In genomic region chr4:146175541-146176453, GRCh38 we compare ENCODE assay signal across 1 cellular context.
TF ChIP-seq lines count a peak whose summit lies in the region.

LSM6 (plus strand) TSS chr4:146175718; CDS start chr4:146182922, 7,204 bp downstream.

TF ChIP-seq in HepG2, 621 proteins besides CTCF, POLR2A, EP300 and RAD21 (continued from another document and continues in another):
- TF ChIP-seq ZBTB2 (CRISPR knock-in tag; IDR thresholded peaks at IDR 0.05; ENCODE audit: low read depth) (no peak), ESRRA (CRISPR knock-in tag; IDR thresholded peaks at IDR 0.05; ENCODE audit: low read depth) (0 out of 2 replicates have a peak, but pooled peaks have one; percentile 32), GPN1 (CRISPR knock-in tag; IDR thresholded peaks at IDR 0.05; ENCODE audit: borderline replicate concordance) (0 out of 2 replicates have a peak, but pooled peaks have one; percentile 26), KMT2A (CRISPR knock-in tag; IDR thresholded peaks at IDR 0.05) (peak; percentile 97), ZNF343 (CRISPR knock-in tag; IDR thresholded peaks at IDR 0.05) (peak; percentile 72; the same call in 1 of the 2 replicates), BRCA1 (CRISPR knock-in tag; IDR thresholded peaks at IDR 0.05) (peak; percentile 17; the same call in 1 of the 2 replicates), NFKB2 (CRISPR knock-in tag; IDR thresholded peaks at IDR 0.05; ENCODE audit: borderline replicate concordance) (peak; percentile 49; the same call in 1 of the 2 replicates), ZNF839 (CRISPR knock-in tag; IDR thresholded peaks at IDR 0.05; ENCODE audit: borderline replicate concordance) (no peak), NCOR1 (IDR thresholded peaks at IDR 0.05; ENCODE audit: borderline replicate concordance, low read length) (no peak), ZNF878 (CRISPR knock-in tag; IDR thresholded peaks at IDR 0.05) (no peak), ZNF441 (CRISPR knock-in tag; IDR thresholded peaks at IDR 0.05; ENCODE audit: borderline replicate concordance) (peak; percentile 25; the same call in 1 of the 2 replicates), ZNF501 (CRISPR knock-in tag; IDR thresholded peaks at IDR 0.05) (peak; percentile 88), PRDM10 (CRISPR knock-in tag; IDR thresholded peaks at IDR 0.05; ENCODE audit: low read depth) (no peak), AFF4 (CRISPR knock-in tag; IDR thresholded peaks at IDR 0.05) (no peak), NFYB (CRISPR knock-in tag; IDR thresholded peaks at IDR 0.05) (peak; percentile 84), PAXIP1 (CRISPR knock-in tag; conservative IDR thresholded peaks at IDR 0.05) (peak; percentile 14; the same call in 1 of the 2 replicates), SMC3 (IDR thresholded peaks at IDR 0.05; ENCODE audit: low read length) (no peak), SPEN (CRISPR knock-in tag; IDR thresholded peaks at IDR 0.05; ENCODE audit: low read depth) (peak; percentile 71; the same call in 1 of the 2 replicates), STAT6 (CRISPR knock-in tag; IDR thresholded peaks at IDR 0.05; ENCODE audit: borderline replicate concordance) (peak; percentile 63; the same call in 1 of the 2 replicates), ZFP37 (CRISPR knock-in tag; IDR thresholded peaks at IDR 0.05; ENCODE audit: borderline replicate concordance) (no peak), SIX4 (CRISPR knock-in tag; IDR thresholded peaks at IDR 0.05) (no peak), GTF3A (CRISPR knock-in tag; conservative IDR thresholded peaks at IDR 0.05) (no peak), FOXO1 (CRISPR knock-in tag; IDR thresholded peaks at IDR 0.05) (peak; percentile 11; the same call in 1 of the 2 replicates), MXD3 (CRISPR knock-in tag; IDR thresholded peaks at IDR 0.05) (peak; percentile 73; the same call in 1 of the 2 replicates), ZNF724P (CRISPR knock-in tag; IDR thresholded peaks at IDR 0.05; ENCODE audit: borderline replicate concordance) (peak; percentile 34; the same call in 1 of the 2 replicates), KAT7 (CRISPR knock-in tag; IDR thresholded peaks at IDR 0.05; ENCODE audit: borderline replicate concordance) (peak; percentile 77; the same call in 1 of the 2 replicates), ZZZ3 (CRISPR knock-in tag; IDR thresholded peaks at IDR 0.05; ENCODE audit: borderline replicate concordance) (no peak), ZNF230 (CRISPR knock-in tag; IDR thresholded peaks at IDR 0.05) (peak; percentile 63; the same call in 1 of the 2 replicates), BRD4 (CRISPR knock-in tag; IDR thresholded peaks at IDR 0.05) (no peak), ZNF326 (CRISPR knock-in tag; IDR thresholded peaks at IDR 0.05; ENCODE audit: borderline replicate concordance) (no peak), ZNF451 (CRISPR knock-in tag; IDR thresholded peaks at IDR 0.05) (0 out of 2 replicates have a peak, but pooled peaks have one; percentile 50), ZNF775 (CRISPR knock-in tag; IDR thresholded peaks at IDR 0.05; ENCODE audit: borderline replicate concordance) (no peak), ZNF335 (CRISPR knock-in tag; IDR thresholded peaks at IDR 0.05) (0 out of 2 replicates have a peak, but pooled peaks have one; percentile 23), ZNF558 (CRISPR knock-in tag; IDR thresholded peaks at IDR 0.05; ENCODE audit: borderline replicate concordance) (no peak; the same call in 1 of the 2 replicates), ZNF781 (CRISPR knock-in tag; IDR thresholded peaks at IDR 0.05; ENCODE audit: borderline replicate concordance, not compliant biosample characterization) (no peak), MED8 (CRISPR knock-in tag; IDR thresholded peaks at IDR 0.05; ENCODE audit: insufficient replicate concordance) (peak; percentile 16), ZNF546 (CRISPR knock-in tag; conservative IDR thresholded peaks at IDR 0.05) (no peak), FOXA3 (CRISPR knock-in tag; IDR thresholded peaks at IDR 0.05) (0 out of 2 replicates have a peak, but pooled peaks have one; percentile 28), GTF2F1 (IDR thresholded peaks at IDR 0.05; ENCODE audit: low read length) (no peak), HMGXB3 (CRISPR knock-in tag; IDR thresholded peaks at IDR 0.05; ENCODE audit: borderline replicate concordance) (no peak), NFKBIZ (CRISPR knock-in tag; IDR thresholded peaks at IDR 0.05) (0 out of 2 replicates have a peak, but pooled peaks have one; percentile 30), ZBTB42 (CRISPR knock-in tag; IDR thresholded peaks at IDR 0.05) (no peak), NRL (CRISPR knock-in tag; IDR thresholded peaks at IDR 0.05; ENCODE audit: borderline replicate concordance) (peak; percentile 92)
